1 cellular context compared by ENCODE assay signal in genomic region chr19:39112338-39112890, GRCh38.
TF ChIP-seq lines count a peak whose summit lies in the region.

No MANE protein-coding gene starts in this region.

TF ChIP-seq in K562, 482 proteins besides CTCF, POLR2A, EP300 and RAD21 (continued from another document):
- no peak for TF ChIP-seq JUND (IDR thresholded peaks at IDR 0.05; ENCODE audit: borderline replicate concordance, low read depth, low read length)
- TF ChIP-seq JUND (tag; IDR thresholded peaks at IDR 0.05; ENCODE audit: borderline replicate concordance, low read depth, low read length) = no peak
- TF ChIP-seq SMARCA5 (IDR thresholded peaks at IDR 0.05) = peak; percentile 23; the same call in 1 of the 2 replicates
- TF ChIP-seq IRF9 (tag; IDR thresholded peaks at IDR 0.05) = no peak
- TF ChIP-seq BCOR (IDR thresholded peaks at IDR 0.05) = peak; percentile 72
- TF ChIP-seq RBM25 (IDR thresholded peaks at IDR 0.05; ENCODE audit: low read depth, low read length, severe bottlenecking) = peak; percentile 84
- no peak for TF ChIP-seq ZNF785 (CRISPR knock-in tag; IDR thresholded peaks at IDR 0.05)
TF ChIP-seq in K562: peak in this region for 6.
